Comparison of ENCODE assay signal across 8 cellular contexts in genomic region chr4:131976133-131977002, GRCh38.
DNase-seq lines count a peak whose midpoint lies in the region; ATAC-seq and TF ChIP-seq lines count a peak whose summit lies in the region.
"Not testable (repeated sequence)": the region's sequence is repeated elsewhere in the genome, so short reads cannot be mapped to it uniquely, and the experiment has no call there.

No MANE protein-coding gene starts in this region.

- not testable (repeated sequence) for BruUV-seq in IMR-90 (replicated peaks; lab: Mats Ljungman, UMichigan)

- H4K91ac ChIP-seq in IMR-90 (ENCODE audit: insufficient read depth, low read depth, low read length): not testable (repeated sequence)

- not testable (repeated sequence) for H3K9ac ChIP-seq in IMR-90 (ENCODE audit: low read depth, low read length)

- not testable (repeated sequence) for H3K4ac ChIP-seq in IMR-90 (ENCODE audit: low read depth, low read length)

- not testable (repeated sequence) for TF ChIP-seq POLR2A in IMR-90 (IDR thresholded peaks at IDR 0.05; ENCODE audit: low read depth, low read length)

- H3K9me3 ChIP-seq in IMR-90 (ENCODE audit: control insufficient read depth, insufficient read depth, low read length): not testable (repeated sequence)

- POLR2A ChIA-PET in IMR-90 (lab: Charles Lee; ENCODE audit: unreplicated experiment); activated CD4-positive, alpha-beta T cell treated with anti-CD3 and anti-CD28 coated beads for 36 hours (lab: Charles Lee); naive thymus-derived CD8-positive, alpha-beta T cell (lab: Charles Lee): not testable (repeated sequence)

- not testable (repeated sequence) for H2AFZ ChIP-seq in IMR-90 (replicated peaks; ENCODE audit: low read length, poor library complexity)

- not testable (repeated sequence) for H3K36me3 Mint-ChIP-seq in CD14-positive monocyte; activated CD4-positive, alpha-beta T cell treated with anti-CD3 and anti-CD28 coated beads for 36 hours (ENCODE audit: low read depth); activated naive CD8-positive, alpha-beta T cell; chondrocyte (ENCODE audit: low read depth); naive thymus-derived CD8-positive, alpha-beta T cell; stimulated activated naive CD8-positive, alpha-beta T cell treated with anti-CD3 and anti-CD28 coated beads, Interleukin-15, Interleukin-2, amounts not matched to agents 100 ng/mL and 50 ng/mL, for 24 hours (ENCODE audit: low read depth)

- H3K18ac ChIP-seq in IMR-90 (ENCODE audit: low read depth, low read length): not testable (repeated sequence)

- not testable (repeated sequence) for H2BK120ac ChIP-seq in IMR-90 (ENCODE audit: low read depth, low read length)

- H3K4me3 ChIP-seq in IMR-90 (ENCODE audit: insufficient read depth, low read depth, low read length): peak overlapping the region; percentile 37; the same call in 1 of the 2 replicates

- in situ Hi-C loops in IMR-90 (cut with MboI; ENCODE audit: low sequenced_read_pairs): not testable (repeated sequence)

- not testable (repeated sequence) for H3K4me1 Mint-ChIP-seq in CD14-positive monocyte; activated CD4-positive, alpha-beta T cell treated with anti-CD3 and anti-CD28 coated beads for 36 hours; activated naive CD8-positive, alpha-beta T cell (ENCODE audit: low read depth); chondrocyte (ENCODE audit: low read depth); naive thymus-derived CD8-positive, alpha-beta T cell; stimulated activated naive CD8-positive, alpha-beta T cell treated with anti-CD3 and anti-CD28 coated beads, Interleukin-15, Interleukin-2, amounts not matched to agents 100 ng/mL and 50 ng/mL, for 24 hours (ENCODE audit: low read depth)

- H3K4me1 ChIP-seq in IMR-90 (ENCODE audit: control insufficient read depth, insufficient read depth, low read length): not testable (repeated sequence)

- H3K36me3 ChIP-seq in IMR-90 (ENCODE audit: control insufficient read depth, insufficient read depth, low read length): not testable (repeated sequence)

- H3K56ac ChIP-seq in IMR-90 (ENCODE audit: extremely low read depth, insufficient read depth, low read length): not testable (repeated sequence)

- not testable (repeated sequence) for H2AK5ac ChIP-seq in IMR-90 (ENCODE audit: low read depth, low read length)

- not testable (repeated sequence) for ATAC-seq in IMR-90 (ENCODE audit: low read depth); activated CD4-positive, alpha-beta T cell treated with anti-CD3 and anti-CD28 coated beads for 36 hours; Right ventricle myocardium inferior; naive thymus-derived CD8-positive, alpha-beta T cell

- H3K14ac ChIP-seq in IMR-90 (replicated peaks; ENCODE audit: low read depth, low read length): not testable (repeated sequence)

- not testable (repeated sequence) for H4K20me1 ChIP-seq in IMR-90 (ENCODE audit: insufficient read depth, low read length)

- intact Hi-C loops in CD14-positive monocyte (cut with micrococcal nuclease); IMR-90 (cut with micrococcal nuclease); activated CD4-positive, alpha-beta T cell treated with anti-CD3 and anti-CD28 coated beads for 36 hours (cut with DNase I, micrococcal nuclease); Right ventricle myocardium inferior (cut with DNase I): not testable (repeated sequence)

- dilution Hi-C loops in IMR-90 (cut with HindIII; ENCODE audit: low sequenced_read_pairs, unreplicated experiment): not testable (repeated sequence)

- not testable (repeated sequence) for H2BK20ac ChIP-seq in IMR-90 (ENCODE audit: low read depth, low read length)

- H3K27ac Mint-ChIP-seq in CD14-positive monocyte: peak overlapping the region in 1 of 7 donors; percentile 82
- H3K27ac Mint-ChIP-seq in activated CD4-positive, alpha-beta T cell treated with anti-CD3 and anti-CD28 coated beads for 36 hours: peak overlapping the region; percentile 63
- not testable (repeated sequence) for H3K27ac Mint-ChIP-seq in activated naive CD8-positive, alpha-beta T cell; chondrocyte (ENCODE audit: unreplicated experiment)
- peak overlapping the region in 6 of 10 donors; percentile 53 to 85 (median 70) for H3K27ac Mint-ChIP-seq in naive thymus-derived CD8-positive, alpha-beta T cell
- peak overlapping the region; percentile 36 for H3K27ac Mint-ChIP-seq in stimulated activated naive CD8-positive, alpha-beta T cell treated with anti-CD3 and anti-CD28 coated beads, Interleukin-15, Interleukin-2, amounts not matched to agents 100 ng/mL and 50 ng/mL, for 24 hours

- not testable (repeated sequence) for TF ChIP-seq CTCF in CD14-positive monocyte (IDR thresholded peaks at IDR 0.05); IMR-90 (conservative IDR thresholded peaks at IDR 0.05; ENCODE audit: low read depth, low read length); chondrocyte (IDR thresholded peaks at IDR 0.05)

- H3K9me3 Mint-ChIP-seq in CD14-positive monocyte (peaks cover 14 to 40% (median 28%) of the 10 kb centered on the region in 7 donors), chondrocyte (ENCODE audit: low read depth) (peaks cover 21% of the 10 kb centered on the region)
- peaks cover 18% of the 10 kb centered on the region for H3K9me3 Mint-ChIP-seq in activated CD4-positive, alpha-beta T cell treated with anti-CD3 and anti-CD28 coated beads for 36 hours (ENCODE audit: low read depth)
- not testable (repeated sequence) for H3K9me3 Mint-ChIP-seq in activated naive CD8-positive, alpha-beta T cell (ENCODE audit: low read depth)
- peaks cover 0 to 34% (median 16%) of the 10 kb centered on the region in 9 donors for H3K9me3 Mint-ChIP-seq in naive thymus-derived CD8-positive, alpha-beta T cell
- peaks cover 11% of the 10 kb centered on the region for H3K9me3 Mint-ChIP-seq in stimulated activated naive CD8-positive, alpha-beta T cell treated with anti-CD3 and anti-CD28 coated beads, Interleukin-15, Interleukin-2, amounts not matched to agents 100 ng/mL and 50 ng/mL, for 24 hours

- not testable (repeated sequence) for H3K79me1 ChIP-seq in IMR-90 (ENCODE audit: low read depth in 1 of 2, low read length in 2 of 2)

- H3K27me3 Mint-ChIP-seq in CD14-positive monocyte (ENCODE audit: low read depth in 3 of 3); activated CD4-positive, alpha-beta T cell treated with anti-CD3 and anti-CD28 coated beads for 36 hours; activated naive CD8-positive, alpha-beta T cell; chondrocyte (ENCODE audit: low read depth); naive thymus-derived CD8-positive, alpha-beta T cell; stimulated activated naive CD8-positive, alpha-beta T cell treated with anti-CD3 and anti-CD28 coated beads, Interleukin-15, Interleukin-2, amounts not matched to agents 100 ng/mL and 50 ng/mL, for 24 hours: not testable (repeated sequence)

- DNase-seq in CD14-positive monocyte (ENCODE audit: low spot score); IMR-90: not testable (repeated sequence)
- DNase-seq in activated CD4-positive, alpha-beta T cell treated with anti-CD3 and anti-CD28 coated beads for 36 hours: peak; percentile 22
- peak; percentile 72 for DNase-seq in chondrocyte (ENCODE audit: low spot score)
- DNase-seq in Right ventricle myocardium inferior (ENCODE audit: missing footprints): peak; percentile 48
- peak in 6 of 10 donors; percentile 2 to 65 (median 30) for DNase-seq in naive thymus-derived CD8-positive, alpha-beta T cell

- H3K4me3 Mint-ChIP-seq in CD14-positive monocyte: peak overlapping the region; percentile 83 to 84
- H3K4me3 Mint-ChIP-seq in activated CD4-positive, alpha-beta T cell treated with anti-CD3 and anti-CD28 coated beads for 36 hours: peak overlapping the region; percentile 72
- H3K4me3 Mint-ChIP-seq in activated naive CD8-positive, alpha-beta T cell: peak overlapping the region; percentile 73
- H3K4me3 Mint-ChIP-seq in chondrocyte (ENCODE audit: unreplicated experiment): not testable (repeated sequence)
- H3K4me3 Mint-ChIP-seq in naive thymus-derived CD8-positive, alpha-beta T cell: peak overlapping the region; percentile 59 to 88 (median 74)
- peak overlapping the region; percentile 43 for H3K4me3 Mint-ChIP-seq in stimulated activated naive CD8-positive, alpha-beta T cell treated with anti-CD3 and anti-CD28 coated beads, Interleukin-15, Interleukin-2, amounts not matched to agents 100 ng/mL and 50 ng/mL, for 24 hours

- not testable (repeated sequence) for H2BK15ac ChIP-seq in IMR-90 (ENCODE audit: low read depth, low read length)

- not testable (repeated sequence) for TF ChIP-seq RAD21 in IMR-90 (IDR thresholded peaks at IDR 0.05; ENCODE audit: low read length)

- not testable (repeated sequence) for H3K9me1 ChIP-seq in IMR-90 (ENCODE audit: insufficient read depth, low read length)

- H3K4me2 ChIP-seq in IMR-90 (ENCODE audit: low read depth, low read length): not testable (repeated sequence)

- CTCF ChIA-PET in IMR-90 (lab: Yijun Ruan, JAX); activated CD4-positive, alpha-beta T cell treated with anti-CD3 and anti-CD28 coated beads for 36 hours (lab: Charles Lee): not testable (repeated sequence)

- H4K8ac ChIP-seq in IMR-90 (ENCODE audit: low read depth in 2 of 2, low read length in 2 of 2): not testable (repeated sequence)

- H3K27me3 ChIP-seq in IMR-90 (ENCODE audit: control insufficient read depth, insufficient read depth, low read length): not testable (repeated sequence)

- not testable (repeated sequence) for H2AK9ac ChIP-seq in IMR-90 (replicated peaks; ENCODE audit: low read depth, low read length, poor library complexity)

- H3K27ac ChIP-seq in IMR-90 (ENCODE audit: insufficient read depth, low read length): not testable (repeated sequence)

- not testable (repeated sequence) for H2BK5ac ChIP-seq in IMR-90 (ENCODE audit: low read depth, low read length, poor library complexity, severe bottlenecking)

- H4K5ac ChIP-seq in IMR-90 (ENCODE audit: low read depth, low read length): not testable (repeated sequence)

- not testable (repeated sequence) for H3K23ac ChIP-seq in IMR-90 (ENCODE audit: low read depth, low read length)

- WGBS in IMR-90 (ENCODE audit: extremely low coverage in 2 of 2, insufficient read length in 1 of 2), 2 experiments: 97% methylated on average over 30 of the region's 71 CpGs; no CpG with 5 or more reads in 1 of the 2 experiments
